In genomic region chr15:67067930-67068542, GRCh38 we compare ENCODE assay signal across 8 cellular contexts. TPM values are rescaled to one million over a fixed set of nuclear protein-coding genes. Genes with fewer than 3 reads are reported as not detected.
DNase-seq lines count a peak whose midpoint lies in the region; ATAC-seq, FAIRE-seq and TF ChIP-seq lines count a peak whose summit lies in the region.

No MANE protein-coding gene starts in this region.

- no peaks in the 10 kb centered on the region for H3K27me3 ChIP-seq in prostate gland (replicated peaks; ENCODE audit: insufficient read depth)

- peak overlapping the region; percentile 77 for H3K9ac ChIP-seq in SK-N-MC (ENCODE audit: insufficient read length)

- H3K36me3 ChIP-seq in SK-N-MC (ENCODE audit: insufficient read depth, low read length) (peaks cover 6% of the 10 kb centered on the region; the same call in 1 of the 2 replicates), prostate gland (no peaks in the 10 kb centered on the region)

- peak overlapping the region; percentile 43; the same call in 1 of the 2 replicates for H3K27ac ChIP-seq in SK-N-MC
- H3K27ac ChIP-seq in prostate gland = peak overlapping the region; percentile 87 to 89

- WGBS in prostate gland = 62% methylated on average over 3 of the region's 3 CpGs

- ATAC-seq in HG03095 (IDR thresholded peaks at IDR 0.05; ENCODE audit: unreplicated experiment) = no peak

- H3K9me3 ChIP-seq in SK-N-MC (ENCODE audit: low read depth, low read length) (no peaks in the 10 kb centered on the region), prostate gland (no peaks in the 10 kb centered on the region)

- TF ChIP-seq POLR2A in prostate gland (IDR thresholded peaks at IDR 0.05) = no peak

- intact Hi-C loops in prostate gland (cut with DNase I) = loop anchor here (5.0 to 10.0 kb wide), 5 partner anchors 54 to 234 kb away; partner anchors contain the start of genes AAGAB and IQCH

- no peak for TF ChIP-seq CTCF in GM12864 (IDR thresholded peaks at IDR 0.05; ENCODE audit: low read depth, low read length, missing control alignments)
- no peak for TF ChIP-seq CTCF in epithelial cell of proximal tubule (conservative IDR thresholded peaks at IDR 0.05; ENCODE audit: low read depth, low read length)
- TF ChIP-seq CTCF in prostate gland (IDR thresholded peaks at IDR 0.05) = no peak

- DNase-seq in GM12864 (ENCODE audit: low read depth) (no peak), SK-N-MC (ENCODE audit: low read depth, low spot score) (no peak), epithelial cell of proximal tubule (ENCODE audit: low read depth) (no peak), prostate gland (ENCODE audit: low spot score) (no peak), frontal cortex (ENCODE audit: low spot score in 2 of 2) (no peak), RKO (ENCODE audit: low spot score) (no peak), RPMI8226 (no peak)

- H3K4me3 ChIP-seq in GM12864 (ENCODE audit: low read depth, low read length) (peak overlapping the region; percentile 79), SK-N-MC (peak overlapping the region; percentile 98), epithelial cell of proximal tubule (ENCODE audit: low read depth, low read length) (peak overlapping the region; percentile 91), prostate gland (peak overlapping the region; percentile 81 to 92)

- FAIRE-seq in frontal cortex (lab: Jason Lieb, UNC) = no peak

- peaks cover 6% of the 10 kb centered on the region for H3K4me1 ChIP-seq in prostate gland (replicated peaks)

RNA-seq across cellular contexts. Expression of gene SMAD3, which starts 2.6 kb away (rescaled TPM):
- total RNA-seq in epithelial cell of proximal tubule (58.2 and 97.4 TPM in 2 replicates), prostate gland (10 to 100 TPM; 30.6 to 45.4 TPM), frontal cortex (2.0 TPM)

Comparison
In these comparisons a context has a peak if more than half of its experiments do, and no peak if none do; other contexts are left out.
1. RNA of gene SMAD3, which starts 2.6 kb away (total RNA-seq): 58.2 to 97.4 TPM in epithelial cell of proximal tubule and 30.6 to 45.4 TPM in prostate gland; 2.0 TPM in frontal cortex (single experiment); every median in the first group is over 10 times any median in the second.
2. Peak in every context shown above with its lines, with median percentiles within 50 percentile points of each other: H3K4me3 ChIP-seq.